1 cellular context compared by ENCODE assay signal in the genomic region with DNA sequence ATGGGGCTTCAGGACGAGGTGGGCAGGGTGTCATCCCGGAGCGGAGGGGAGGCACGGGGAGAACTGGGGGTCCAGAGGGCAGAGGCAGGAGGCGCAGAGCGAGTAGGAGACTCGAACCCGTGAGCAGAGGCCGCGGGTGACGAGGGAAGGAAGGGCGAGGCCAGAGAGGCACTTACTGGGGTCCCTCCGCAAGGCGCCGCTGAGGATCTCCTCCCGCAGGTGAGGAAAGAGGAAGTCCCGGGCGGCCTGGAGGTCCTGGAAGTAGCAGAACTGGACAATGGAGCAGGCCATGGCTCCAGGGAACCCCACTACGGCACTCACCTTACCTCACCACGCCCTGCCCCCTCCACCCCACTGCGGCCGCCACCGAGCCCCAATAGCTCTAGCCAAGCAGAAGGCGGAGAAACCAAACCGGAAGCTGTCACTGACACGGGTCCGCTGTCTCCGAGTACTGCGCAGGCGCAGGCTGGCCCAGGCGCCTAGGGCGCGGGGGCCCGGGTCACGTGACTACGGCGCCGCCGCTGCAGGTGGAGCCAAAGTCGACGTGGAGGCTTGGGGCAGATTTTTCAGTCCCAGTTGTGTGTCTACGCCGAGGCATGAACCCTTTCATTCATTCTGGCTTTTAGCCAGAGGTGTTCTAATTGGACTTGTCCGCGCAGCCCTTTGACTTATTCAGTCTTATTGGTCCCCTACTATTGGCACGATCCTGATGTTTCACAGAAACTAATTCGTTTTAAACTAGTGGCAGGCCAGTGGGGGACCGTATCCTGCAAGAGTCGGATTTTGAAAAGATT.
TF ChIP-seq lines count a peak whose summit lies in the region.

A gene with protein sequence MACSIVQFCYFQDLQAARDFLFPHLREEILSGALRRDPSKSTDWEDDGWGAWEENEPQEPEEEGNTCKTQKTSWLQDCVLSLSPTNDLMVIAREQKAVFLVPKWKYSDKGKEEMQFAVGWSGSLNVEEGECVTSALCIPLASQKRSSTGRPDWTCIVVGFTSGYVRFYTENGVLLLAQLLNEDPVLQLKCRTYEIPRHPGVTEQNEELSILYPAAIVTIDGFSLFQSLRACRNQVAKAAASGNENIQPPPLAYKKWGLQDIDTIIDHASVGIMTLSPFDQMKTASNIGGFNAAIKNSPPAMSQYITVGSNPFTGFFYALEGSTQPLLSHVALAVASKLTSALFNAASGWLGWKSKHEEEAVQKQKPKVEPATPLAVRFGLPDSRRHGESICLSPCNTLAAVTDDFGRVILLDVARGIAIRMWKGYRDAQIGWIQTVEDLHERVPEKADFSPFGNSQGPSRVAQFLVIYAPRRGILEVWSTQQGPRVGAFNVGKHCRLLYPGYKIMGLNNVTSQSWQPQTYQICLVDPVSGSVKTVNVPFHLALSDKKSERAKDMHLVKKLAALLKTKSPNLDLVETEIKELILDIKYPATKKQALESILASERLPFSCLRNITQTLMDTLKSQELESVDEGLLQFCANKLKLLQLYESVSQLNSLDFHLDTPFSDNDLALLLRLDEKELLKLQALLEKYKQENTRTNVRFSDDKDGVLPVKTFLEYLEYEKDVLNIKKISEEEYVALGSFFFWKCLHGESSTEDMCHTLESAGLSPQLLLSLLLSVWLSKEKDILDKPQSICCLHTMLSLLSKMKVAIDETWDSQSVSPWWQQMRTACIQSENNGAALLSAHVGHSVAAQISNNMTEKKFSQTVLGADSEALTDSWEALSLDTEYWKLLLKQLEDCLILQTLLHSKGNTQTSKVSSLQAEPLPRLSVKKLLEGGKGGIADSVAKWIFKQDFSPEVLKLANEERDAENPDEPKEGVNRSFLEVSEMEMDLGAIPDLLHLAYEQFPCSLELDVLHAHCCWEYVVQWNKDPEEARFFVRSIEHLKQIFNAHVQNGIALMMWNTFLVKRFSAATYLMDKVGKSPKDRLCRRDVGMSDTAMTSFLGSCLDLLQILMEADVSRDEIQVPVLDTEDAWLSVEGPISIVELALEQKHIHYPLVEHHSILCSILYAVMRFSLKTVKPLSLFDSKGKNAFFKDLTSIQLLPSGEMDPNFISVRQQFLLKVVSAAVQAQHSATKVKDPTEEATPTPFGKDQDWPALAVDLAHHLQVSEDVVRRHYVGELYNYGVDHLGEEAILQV (N-terminal part only) (minus strand): TSS at position 407 of the 794 bp plus-strand sequence. CDS start 116 bp downstream, at position 291.

TF ChIP-seq in HepG2, 621 proteins besides CTCF, POLR2A, EP300 and RAD21 (continued from another document and continues in another):
- TF ChIP-seq, protein P1, sequence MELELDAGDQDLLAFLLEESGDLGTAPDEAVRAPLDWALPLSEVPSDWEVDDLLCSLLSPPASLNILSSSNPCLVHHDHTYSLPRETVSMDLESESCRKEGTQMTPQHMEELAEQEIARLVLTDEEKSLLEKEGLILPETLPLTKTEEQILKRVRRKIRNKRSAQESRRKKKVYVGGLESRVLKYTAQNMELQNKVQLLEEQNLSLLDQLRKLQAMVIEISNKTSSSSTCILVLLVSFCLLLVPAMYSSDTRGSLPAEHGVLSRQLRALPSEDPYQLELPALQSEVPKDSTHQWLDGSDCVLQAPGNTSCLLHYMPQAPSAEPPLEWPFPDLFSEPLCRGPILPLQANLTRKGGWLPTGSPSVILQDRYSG (CRISPR knock-in tag; IDR thresholded peaks at IDR 0.05) = peak; percentile 78
- TF ChIP-seq ZFP36L1 (CRISPR knock-in tag; IDR thresholded peaks at IDR 0.05) = 0 out of 2 replicates have a peak, but pooled peaks have one; percentile 27
- peak; percentile 79; the same call in 1 of the 2 replicates for TF ChIP-seq ZNF737 (CRISPR knock-in tag; IDR thresholded peaks at IDR 0.05; ENCODE audit: borderline replicate concordance)
- TF ChIP-seq ZNF570 (CRISPR knock-in tag; IDR thresholded peaks at IDR 0.05; ENCODE audit: borderline replicate concordance) = 0 out of 2 replicates have a peak, but pooled peaks have one; percentile 30
- peak; percentile 35; the same call in 1 of the 2 replicates for TF ChIP-seq FOSL2 (CRISPR knock-in tag; IDR thresholded peaks at IDR 0.05)
- TF ChIP-seq ZNF605 (CRISPR knock-in tag; IDR thresholded peaks at IDR 0.05) = peak; percentile 96
- peak; percentile 69 for TF ChIP-seq ARNTL (CRISPR knock-in tag; IDR thresholded peaks at IDR 0.05)
- peak; percentile 94; the same call in 1 of the 2 replicates for TF ChIP-seq RNF2 (conservative IDR thresholded peaks at IDR 0.05; ENCODE audit: low read depth)
- peak; percentile 92 for TF ChIP-seq ZNF709 (CRISPR knock-in tag; IDR thresholded peaks at IDR 0.05)
- TF ChIP-seq NFIC (IDR thresholded peaks at IDR 0.05; ENCODE audit: low read length) = peak; percentile 53; the same call in 1 of the 2 replicates
- peak; percentile 53; the same call in 1 of the 2 replicates for TF ChIP-seq TARDBP (CRISPR knock-in tag; IDR thresholded peaks at IDR 0.05)
- TF ChIP-seq ZSCAN12 (CRISPR knock-in tag; IDR thresholded peaks at IDR 0.05) = 0 out of 2 replicates have a peak, but pooled peaks have one; percentile 75
- TF ChIP-seq KLF13 (CRISPR knock-in tag; IDR thresholded peaks at IDR 0.05) = no peak
- peak; percentile 19; the same call in 1 of the 2 replicates for TF ChIP-seq SOX5 (CRISPR knock-in tag; IDR thresholded peaks at IDR 0.05; ENCODE audit: borderline replicate concordance)
- 0 out of 2 replicates have a peak, but pooled peaks have one; percentile 62 for TF ChIP-seq ZSCAN20 (CRISPR knock-in tag; IDR thresholded peaks at IDR 0.05; ENCODE audit: borderline replicate concordance)
- TF ChIP-seq ZNF572 (CRISPR knock-in tag; IDR thresholded peaks at IDR 0.05) = 0 out of 2 replicates have a peak, but pooled peaks have one; percentile 78
- TF ChIP-seq RBM22 (optimal IDR thresholded peaks at IDR 0.05; ENCODE audit: low read length) = no peak
- peak; percentile 70 for TF ChIP-seq TBX2 (CRISPR knock-in tag; IDR thresholded peaks at IDR 0.05; ENCODE audit: borderline replicate concordance)
- 0 out of 2 replicates have a peak, but pooled peaks have one; percentile 55 for TF ChIP-seq CHCHD3 (CRISPR knock-in tag; IDR thresholded peaks at IDR 0.05)
- TF ChIP-seq, protein P2, sequence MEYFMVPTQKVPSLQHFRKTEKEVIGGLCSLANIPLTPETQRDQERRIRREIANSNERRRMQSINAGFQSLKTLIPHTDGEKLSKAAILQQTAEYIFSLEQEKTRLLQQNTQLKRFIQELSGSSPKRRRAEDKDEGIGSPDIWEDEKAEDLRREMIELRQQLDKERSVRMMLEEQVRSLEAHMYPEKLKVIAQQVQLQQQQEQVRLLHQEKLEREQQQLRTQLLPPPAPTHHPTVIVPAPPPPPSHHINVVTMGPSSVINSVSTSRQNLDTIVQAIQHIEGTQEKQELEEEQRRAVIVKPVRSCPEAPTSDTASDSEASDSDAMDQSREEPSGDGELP (IDR thresholded peaks at IDR 0.05; ENCODE audit: borderline replicate concordance, low read depth) = peak; percentile 38; the same call in 1 of the 2 replicates
- TF ChIP-seq POLR2G (IDR thresholded peaks at IDR 0.05; ENCODE audit: low read depth, low read length) = peak; percentile 86
- peak; percentile 79 for TF ChIP-seq NKX3-1 (CRISPR knock-in tag; IDR thresholded peaks at IDR 0.05)
- TF ChIP-seq KDM5B (CRISPR knock-in tag; IDR thresholded peaks at IDR 0.05; ENCODE audit: borderline replicate concordance) = peak; percentile 86
- TF ChIP-seq ZNF280B (CRISPR knock-in tag; IDR thresholded peaks at IDR 0.05; ENCODE audit: borderline replicate concordance) = peak; percentile 90
- TF ChIP-seq HOXA3 (CRISPR knock-in tag; IDR thresholded peaks at IDR 0.05) = peak; percentile 77; the same call in 1 of the 2 replicates
- TF ChIP-seq SP4 (CRISPR knock-in tag; IDR thresholded peaks at IDR 0.05) = peak; percentile 73; the same call in 1 of the 2 replicates
- TF ChIP-seq IRF9 (CRISPR knock-in tag; IDR thresholded peaks at IDR 0.05; ENCODE audit: borderline replicate concordance) = peak; percentile 69; the same call in 1 of the 2 replicates
- peak; percentile 73; the same call in 1 of the 2 replicates for TF ChIP-seq NFKB2 (CRISPR knock-in tag; IDR thresholded peaks at IDR 0.05; ENCODE audit: borderline replicate concordance)
- 0 out of 2 replicates have a peak, but pooled peaks have one; percentile 36 for TF ChIP-seq ZNF788 (CRISPR knock-in tag; IDR thresholded peaks at IDR 0.05; ENCODE audit: borderline replicate concordance)
- TF ChIP-seq SIN3A (IDR thresholded peaks at IDR 0.05; ENCODE audit: borderline replicate concordance, low read depth, low read length) = 0 out of 2 replicates have a peak, but pooled peaks have one; percentile 35
- peak; percentile 93; the same call in 1 of the 2 replicates for TF ChIP-seq SALL1 (CRISPR knock-in tag; IDR thresholded peaks at IDR 0.05)
- peak; percentile 86; the same call in 1 of the 2 replicates for TF ChIP-seq HES4 (CRISPR knock-in tag; IDR thresholded peaks at IDR 0.05; ENCODE audit: borderline replicate concordance)
- TF ChIP-seq ATF1 (CRISPR knock-in tag; IDR thresholded peaks at IDR 0.05) = peak; percentile 71; the same call in 1 of the 2 replicates
- TF ChIP-seq AKAP8 (CRISPR knock-in tag; IDR thresholded peaks at IDR 0.05) = 0 out of 2 replicates have a peak, but pooled peaks have one; percentile 51
- TF ChIP-seq SATB2 (CRISPR knock-in tag; IDR thresholded peaks at IDR 0.05) = peak; percentile 93
- TF ChIP-seq ZNF878 (CRISPR knock-in tag; IDR thresholded peaks at IDR 0.05) = no peak
- TF ChIP-seq ARNT2 (CRISPR knock-in tag; IDR thresholded peaks at IDR 0.05; ENCODE audit: low read depth) = peak; percentile 76; the same call in 1 of the 2 replicates
- TF ChIP-seq ZNF777 (CRISPR knock-in tag; IDR thresholded peaks at IDR 0.05) = 0 out of 2 replicates have a peak, but pooled peaks have one; percentile 65
- peak; percentile 76; the same call in 1 of the 2 replicates for TF ChIP-seq ZBTB39 (CRISPR knock-in tag; IDR thresholded peaks at IDR 0.05)
- peak; percentile 64; the same call in 1 of the 2 replicates for TF ChIP-seq SP5 (CRISPR knock-in tag; IDR thresholded peaks at IDR 0.05; ENCODE audit: borderline replicate concordance, low read depth)
- TF ChIP-seq ESRRA (CRISPR knock-in tag; IDR thresholded peaks at IDR 0.05; ENCODE audit: low read depth) = peak; percentile 33; the same call in 1 of the 2 replicates
- 0 out of 2 replicates have a peak, but pooled peaks have one; percentile 69 for TF ChIP-seq ZNF670 (CRISPR knock-in tag; IDR thresholded peaks at IDR 0.05; ENCODE audit: borderline replicate concordance)
- no peak for TF ChIP-seq KDM1A (CRISPR knock-in tag; IDR thresholded peaks at IDR 0.05)
- peak; percentile 88; the same call in 1 of the 2 replicates for TF ChIP-seq FOXC1 (CRISPR knock-in tag; IDR thresholded peaks at IDR 0.05; ENCODE audit: borderline replicate concordance)
- TF ChIP-seq BRF2 (CRISPR knock-in tag; IDR thresholded peaks at IDR 0.05) = peak; percentile 74; the same call in 1 of the 2 replicates
